Comparison of ENCODE assay signal across 28 cellular contexts in the genomic region with DNA sequence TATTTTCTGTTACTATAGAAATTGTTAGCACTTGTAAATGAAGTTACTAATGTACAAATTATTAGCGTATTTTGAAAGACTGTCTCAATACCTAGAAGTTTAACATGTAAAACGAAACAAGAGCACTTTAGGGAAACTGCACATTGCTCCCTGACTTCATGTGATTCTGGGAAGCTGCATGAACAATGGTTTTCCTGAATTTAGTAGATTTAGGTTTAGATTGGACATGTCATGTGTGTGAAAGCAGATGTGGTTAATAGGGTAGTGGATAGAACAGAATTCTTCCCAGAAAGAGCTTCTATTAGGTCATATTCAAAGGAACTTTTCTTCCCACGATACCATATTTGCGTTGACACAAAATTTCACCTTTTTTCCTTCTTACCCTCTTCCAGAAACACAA. TPM values are rescaled to one million over a fixed set of nuclear protein-coding genes. Genes with fewer than 3 reads are reported as not detected.
DNase-seq lines count a peak whose midpoint lies in the region; ATAC-seq, FAIRE-seq and TF ChIP-seq lines count a peak whose summit lies in the region.
"Had no signal": no experiment of that assay in that cellular context is flagged by ENCODE, and none has a peak within 500 bp of the region (broad histone marks: within the 10 kb centered on the region; RNA-seq: fewer than 3 reads in every experiment).

No MANE protein-coding gene starts in this region.

- peaks cover 51% of the 10 kb centered on the region for H3K4me1 ChIP-seq in A549
- H3K4me1 ChIP-seq in RWPE2 (ENCODE audit: insufficient read depth, poor library complexity, severe bottlenecking) = peaks cover 53% of the 10 kb centered on the region
- peaks cover 20% of the 10 kb centered on the region for H3K4me1 ChIP-seq in mesodermal cell (ENCODE audit: control insufficient read depth, insufficient read depth, low read length, poor library complexity, severe bottlenecking)
- H3K4me1 ChIP-seq: HAP-1 had no signal

- H3K27me3 Mint-ChIP-seq in chondrocyte (ENCODE audit: low read depth) = no peaks in the 10 kb centered on the region
- H3K27me3 Mint-ChIP-seq: naive thymus-derived CD8-positive, alpha-beta T cell had no signal

- TF ChIP-seq RAD21 in A549 (conservative IDR thresholded peaks at IDR 0.05 in 1 of 2, IDR thresholded peaks at IDR 0.05 in 1 of 2) = no peak

- CTCF ChIA-PET in A549 (lab: Yijun Ruan, JAX) = interaction anchor here (1.2 kb wide), 1 partner anchor 151 kb away, joined by 3 read pairs; no protein-coding TSS in a partner anchor

- FAIRE-seq in A549 (lab: Jason Lieb, UNC) = no peak
- FAIRE-seq: endometrium, TTC549 had no signal

- no peak overlapping the region for H3K4me3 Mint-ChIP-seq in chondrocyte (ENCODE audit: unreplicated experiment)
- H3K4me3 Mint-ChIP-seq: CD14-positive monocyte; naive thymus-derived CD8-positive, alpha-beta T cell; stimulated activated naive B cell treated with anti-CD40 and anti-IgM and Interleukin-4, amounts not matched to agents 10 μg/mL and 1 μg/mL and 100 μg/mL, for 72 hours; T-helper 17 cell; type B pancreatic cell had no signal

- POLR2A ChIA-PET in A549 (lab: Yijun Ruan, JAX) = interaction anchor here (0.7 kb wide), 1 partner anchor 145 kb away, joined by 3 read pairs; no protein-coding TSS in a partner anchor

- no peaks in the 10 kb centered on the region for H3K27me3 ChIP-seq in RWPE2 (ENCODE audit: insufficient read depth, poor library complexity, severe bottlenecking)

- H3K4me1 Mint-ChIP-seq in chondrocyte (ENCODE audit: low read depth) = peaks cover 24% of the 10 kb centered on the region
- H3K4me1 Mint-ChIP-seq: naive thymus-derived CD8-positive, alpha-beta T cell; stimulated activated naive B cell treated with anti-CD40 and anti-IgM and Interleukin-4, amounts not matched to agents 10 μg/mL and 1 μg/mL and 100 μg/mL, for 72 hours; T-helper 17 cell had no signal

- H3K27ac ChIP-seq in A549 = peak overlapping the region; percentile 67 to 83
- peak overlapping the region; percentile 63 for H3K27ac ChIP-seq in RWPE2 (ENCODE audit: poor library complexity, severe bottlenecking)
- H3K27ac ChIP-seq in mesodermal cell (ENCODE audit: low read depth, low read length, severe bottlenecking) = peak overlapping the region; percentile 88
- H3K27ac ChIP-seq: SK-N-MC had no signal

- H3K36me3 ChIP-seq in RWPE2 (ENCODE audit: low read depth) (no peaks in the 10 kb centered on the region), mesodermal cell (ENCODE audit: control insufficient read depth, insufficient read depth, low read length) (no peaks in the 10 kb centered on the region)
- H3K36me3 ChIP-seq: HAP-1 had no signal

- WGBS in A549 (ENCODE audit: missing lambda C conversion rate) = 87% methylated on average over 4 of the region's 4 CpGs
- WGBS in mesodermal cell (ENCODE audit: insufficient coverage in 2 of 2), 2 experiments = 100% methylated on average over 1 to 2 of the region's 4 CpGs

- DNase-seq in A549 (ENCODE audit: low read depth in 1 of 2, low spot score in 1 of 2) (no peak), RWPE2 (ENCODE audit: low spot score) (no peak), chondrocyte (ENCODE audit: low spot score) (no peak), left lobe of liver (ENCODE audit: low spot score) (no peak), glomerular visceral epithelial cell (ENCODE audit: extremely low spot score) (no peak), iPS-NIHi7 (ENCODE audit: extremely low spot score) (no peak)
- no peak for DNase-seq in activated CD4-positive, alpha-beta T cell treated with anti-CD3 and anti-CD28 coated beads for 48 hours
- DNase-seq: activated CD4-positive, alpha-beta T cell treated with anti-CD3 and anti-CD28 coated beads, Interleukin-2, amount 50 U/mL, for 48 hours; activated naive CD4-positive, alpha-beta T cell; DMS79; GDM1; left ventricle myocardium superior; naive thymus-derived CD8-positive, alpha-beta T cell; NCI-H1048; NCI-H1694; NCI-H446 treated with DMSO at 0.1 percent for 48 hours; NCI-H774; RPMI8226; stimulated activated naive B cell treated with anti-CD40 and anti-IgM and Interleukin-4, amounts not matched to agents 10 μg/mL and 1 μg/mL and 100 μg/mL, for 72 hours; substantia nigra; T-helper 17 cell had no signal

- ATAC-seq in A549 (no peak), RWPE2 (ENCODE audit: low read depth) (no peak), left lobe of liver (no peak)
- ATAC-seq: naive thymus-derived CD8-positive, alpha-beta T cell; stimulated activated naive B cell treated with anti-CD40 and anti-IgM and Interleukin-4, amounts not matched to agents 10 μg/mL and 1 μg/mL and 100 μg/mL, for 72 hours; T-helper 17 cell had no signal

- H3K4me3 ChIP-seq in A549 (no peak overlapping the region), RWPE2 (ENCODE audit: severe bottlenecking) (no peak overlapping the region), mesodermal cell (ENCODE audit: extremely low read depth, insufficient read depth, low read length, poor library complexity, severe bottlenecking) (no peak overlapping the region)
- H3K4me3 ChIP-seq: HAP-1, SK-N-MC had no signal

- H3K36me3 Mint-ChIP-seq in chondrocyte (ENCODE audit: low read depth) = no peaks in the 10 kb centered on the region
- H3K36me3 Mint-ChIP-seq: naive thymus-derived CD8-positive, alpha-beta T cell; stimulated activated naive B cell treated with anti-CD40 and anti-IgM and Interleukin-4, amounts not matched to agents 10 μg/mL and 1 μg/mL and 100 μg/mL, for 72 hours; type B pancreatic cell had no signal

- TF ChIP-seq CTCF in A549 (IDR thresholded peaks at IDR 0.05) (no peak), RWPE2 (IDR thresholded peaks at IDR 0.05; ENCODE audit: poor library complexity, severe bottlenecking) (no peak), chondrocyte (IDR thresholded peaks at IDR 0.05) (no peak)

- no peaks in the 10 kb centered on the region for H3K9me3 ChIP-seq in A549
- no peaks in the 10 kb centered on the region for H3K9me3 ChIP-seq in RWPE2 (ENCODE audit: severe bottlenecking)
- no peaks in the 10 kb centered on the region for H3K9me3 ChIP-seq in mesodermal cell (ENCODE audit: control insufficient read depth, low read length)
- H3K9me3 ChIP-seq: HAP-1 had no signal

- H3K4me2 ChIP-seq in A549 = peak overlapping the region; percentile 53

- H3K9me3 Mint-ChIP-seq in chondrocyte (ENCODE audit: low read depth) = no peaks in the 10 kb centered on the region
- H3K9me3 Mint-ChIP-seq: naive thymus-derived CD8-positive, alpha-beta T cell; stimulated activated naive B cell treated with anti-CD40 and anti-IgM and Interleukin-4, amounts not matched to agents 10 μg/mL and 1 μg/mL and 100 μg/mL, for 72 hours; type B pancreatic cell had no signal

- no peak for TF ChIP-seq POLR2A in A549 (IDR thresholded peaks at IDR 0.05; ENCODE audit: low read length)

- H3K27ac Mint-ChIP-seq in chondrocyte (ENCODE audit: unreplicated experiment) = peak overlapping the region; percentile 91
- H3K27ac Mint-ChIP-seq: naive thymus-derived CD8-positive, alpha-beta T cell; stimulated activated naive B cell treated with anti-CD40 and anti-IgM and Interleukin-4, amounts not matched to agents 10 μg/mL and 1 μg/mL and 100 μg/mL, for 72 hours; T-helper 17 cell; type B pancreatic cell had no signal

- no peak for TF ChIP-seq EP300 in A549 (IDR thresholded peaks at IDR 0.05)

TF ChIP-seq in A549, 52 proteins besides CTCF, POLR2A, EP300 and RAD21:
- no peak for TF ChIP-seq MAZ (IDR thresholded peaks at IDR 0.05; ENCODE audit: borderline replicate concordance, low read depth, low read length)
- TF ChIP-seq POLR2AphosphoS2 (conservative IDR thresholded peaks at IDR 0.05; ENCODE audit: low read length) = no peak
- TF ChIP-seq RARB (CRISPR knock-in tag; IDR thresholded peaks at IDR 0.05) = no peak
- TF ChIP-seq TFCP2L1 (CRISPR knock-in tag; IDR thresholded peaks at IDR 0.05) = no peak
- TF ChIP-seq HEYL (CRISPR knock-in tag; IDR thresholded peaks at IDR 0.05) = no peak

RNA-seq across cellular contexts. Expression of a gene that starts 14.9 kb away (rescaled TPM):
- polyA plus RNA-seq in A549 (2011; rRNA removed) (57.2 and 87.7 TPM in 2 replicates), A549 (2017; fragmentation: RNase III; extraction: RNeasy Plus Mini Kit Qiagen cat#74134 plus additional on column Dnase treatment) (4.0 to 5.6 TPM (median 4.4 TPM) in 3 replicates)
- polyA plus RNA-seq in A549 (2012; cell fraction: cytosol; rRNA removed) = 7.3 and 9.1 TPM in 2 replicates
- polyA plus RNA-seq in A549 (2012; cell fraction: nucleus; rRNA removed) = 3.4 and 7.2 TPM in 2 replicates
- polyA minus RNA-seq in A549 (2011; rRNA and poly(A)+ RNA removed) = 20.2 and 42.4 TPM in 2 replicates
- total RNA-seq in chondrocyte (0.27 to 0.48 TPM (median 0.46 TPM) in 3 replicates), left lobe of liver (0.28 TPM)
- not detected for polyA plus RNA-seq in mesodermal cell (2013, experiment 1 of 2)
- polyA plus RNA-seq in mesodermal cell (2013, experiment 2 of 2) = not detected
